Comparison of ENCODE assay signal across 8 cellular contexts in genomic region chr13:41193919-41194824, GRCh38. TPM values are rescaled to one million over a fixed set of nuclear protein-coding genes. Genes with fewer than 3 reads are reported as not detected.
DNase-seq lines count a peak whose midpoint lies in the region; ATAC-seq and TF ChIP-seq lines count a peak whose summit lies in the region.

A gene with protein sequence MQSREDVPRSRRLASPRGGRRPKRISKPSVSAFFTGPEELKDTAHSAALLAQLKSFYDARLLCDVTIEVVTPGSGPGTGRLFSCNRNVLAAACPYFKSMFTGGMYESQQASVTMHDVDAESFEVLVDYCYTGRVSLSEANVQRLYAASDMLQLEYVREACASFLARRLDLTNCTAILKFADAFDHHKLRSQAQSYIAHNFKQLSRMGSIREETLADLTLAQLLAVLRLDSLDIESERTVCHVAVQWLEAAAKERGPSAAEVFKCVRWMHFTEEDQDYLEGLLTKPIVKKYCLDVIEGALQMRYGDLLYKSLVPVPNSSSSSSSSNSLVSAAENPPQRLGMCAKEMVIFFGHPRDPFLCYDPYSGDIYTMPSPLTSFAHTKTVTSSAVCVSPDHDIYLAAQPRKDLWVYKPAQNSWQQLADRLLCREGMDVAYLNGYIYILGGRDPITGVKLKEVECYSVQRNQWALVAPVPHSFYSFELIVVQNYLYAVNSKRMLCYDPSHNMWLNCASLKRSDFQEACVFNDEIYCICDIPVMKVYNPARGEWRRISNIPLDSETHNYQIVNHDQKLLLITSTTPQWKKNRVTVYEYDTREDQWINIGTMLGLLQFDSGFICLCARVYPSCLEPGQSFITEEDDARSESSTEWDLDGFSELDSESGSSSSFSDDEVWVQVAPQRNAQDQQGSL (minus strand): TSS chr13:41194569. CDS start chr13:41194257, 312 bp downstream.

- ATAC-seq in GM21737 (IDR thresholded peaks at IDR 0.05; ENCODE audit: unreplicated experiment) = peak; percentile 97

- peaks cover 46% of the 10 kb centered on the region for H3K4me1 Mint-ChIP-seq in activated T-cell treated with anti-CD3 and anti-CD28 coated beads, Interleukin-2, amount 50 U/mL, for 24 hours (ENCODE audit: low read depth)

- no peaks in the 10 kb centered on the region for H3K27me3 Mint-ChIP-seq in activated T-cell treated with anti-CD3 and anti-CD28 coated beads, Interleukin-2, amount 50 U/mL, for 24 hours

- peak within 1 kb of the TSS; percentile 84 for H3K4me3 Mint-ChIP-seq in activated T-cell treated with anti-CD3 and anti-CD28 coated beads, Interleukin-2, amount 50 U/mL, for 24 hours

- DNase-seq in DMS79 (lab: John Stamatoyannopoulos, UW) = peak; percentile 81
- peak; percentile 79 for DNase-seq in KG1 (lab: John Stamatoyannopoulos, UW)
- peak; percentile 96 for DNase-seq in activated T-cell treated with anti-CD3 and anti-CD28 coated beads, Interleukin-2, amount 50 U/mL, for 24 hours
- DNase-seq in erythroblast (lab: John Stamatoyannopoulos, UW) = peak; percentile 93 to 94
- DNase-seq in mucosa of gallbladder (ENCODE audit: low spot score) = peak; percentile 92
- DNase-seq in stimulated activated CD8-positive, alpha-beta memory T cell treated with anti-CD3 and anti-CD28 coated beads, Interleukin-4, amount 100 ng/mL, for 24 hours (ENCODE audit: low read depth) = peak; percentile 93

- H3K27ac Mint-ChIP-seq in activated T-cell treated with anti-CD3 and anti-CD28 coated beads, Interleukin-2, amount 50 U/mL, for 24 hours = peak within 1 kb of the TSS; percentile 95

- H3K36me3 Mint-ChIP-seq in activated T-cell treated with anti-CD3 and anti-CD28 coated beads, Interleukin-2, amount 50 U/mL, for 24 hours (ENCODE audit: low read depth) = peaks cover 29% of the 10 kb centered on the region

- no peaks in the 10 kb centered on the region for H3K9me3 Mint-ChIP-seq in activated T-cell treated with anti-CD3 and anti-CD28 coated beads, Interleukin-2, amount 50 U/mL, for 24 hours

- TF ChIP-seq POLR2A in erythroblast (IDR thresholded peaks at IDR 0.05; ENCODE audit: low read length) = peak; percentile 73

TF ChIP-seq in PFSK-1, 5 proteins besides CTCF, POLR2A, EP300 and RAD21:
- TF ChIP-seq SIN3A (IDR thresholded peaks at IDR 0.05; ENCODE audit: borderline replicate concordance, insufficient read depth, low read length) (0 out of 2 replicates have a peak, but pooled peaks have one; percentile 48), POLR2AphosphoS5 (IDR thresholded peaks at IDR 0.05; ENCODE audit: low read depth, low read length) (peak; percentile 66), FOXP2 (optimal IDR thresholded peaks at IDR 0.05; ENCODE audit: borderline replicate concordance, extremely low read depth, extremely low read length, insufficient read depth) (no peak), TAF1 (IDR thresholded peaks at IDR 0.05; ENCODE audit: borderline replicate concordance, insufficient read depth, low read length) (no peak; the same call in 1 of the 2 replicates)
- TF ChIP-seq, protein P1, sequence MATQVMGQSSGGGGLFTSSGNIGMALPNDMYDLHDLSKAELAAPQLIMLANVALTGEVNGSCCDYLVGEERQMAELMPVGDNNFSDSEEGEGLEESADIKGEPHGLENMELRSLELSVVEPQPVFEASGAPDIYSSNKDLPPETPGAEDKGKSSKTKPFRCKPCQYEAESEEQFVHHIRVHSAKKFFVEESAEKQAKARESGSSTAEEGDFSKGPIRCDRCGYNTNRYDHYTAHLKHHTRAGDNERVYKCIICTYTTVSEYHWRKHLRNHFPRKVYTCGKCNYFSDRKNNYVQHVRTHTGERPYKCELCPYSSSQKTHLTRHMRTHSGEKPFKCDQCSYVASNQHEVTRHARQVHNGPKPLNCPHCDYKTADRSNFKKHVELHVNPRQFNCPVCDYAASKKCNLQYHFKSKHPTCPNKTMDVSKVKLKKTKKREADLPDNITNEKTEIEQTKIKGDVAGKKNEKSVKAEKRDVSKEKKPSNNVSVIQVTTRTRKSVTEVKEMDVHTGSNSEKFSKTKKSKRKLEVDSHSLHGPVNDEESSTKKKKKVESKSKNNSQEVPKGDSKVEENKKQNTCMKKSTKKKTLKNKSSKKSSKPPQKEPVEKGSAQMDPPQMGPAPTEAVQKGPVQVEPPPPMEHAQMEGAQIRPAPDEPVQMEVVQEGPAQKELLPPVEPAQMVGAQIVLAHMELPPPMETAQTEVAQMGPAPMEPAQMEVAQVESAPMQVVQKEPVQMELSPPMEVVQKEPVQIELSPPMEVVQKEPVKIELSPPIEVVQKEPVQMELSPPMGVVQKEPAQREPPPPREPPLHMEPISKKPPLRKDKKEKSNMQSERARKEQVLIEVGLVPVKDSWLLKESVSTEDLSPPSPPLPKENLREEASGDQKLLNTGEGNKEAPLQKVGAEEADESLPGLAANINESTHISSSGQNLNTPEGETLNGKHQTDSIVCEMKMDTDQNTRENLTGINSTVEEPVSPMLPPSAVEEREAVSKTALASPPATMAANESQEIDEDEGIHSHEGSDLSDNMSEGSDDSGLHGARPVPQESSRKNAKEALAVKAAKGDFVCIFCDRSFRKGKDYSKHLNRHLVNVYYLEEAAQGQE (IDR thresholded peaks at IDR 0.05; ENCODE audit: insufficient read depth in 1 of 2, low read depth in 2 of 2, low read length in 2 of 2) = no peak
TF ChIP-seq in PFSK-1: peak in this region for 2.

RNA-seq across cellular contexts. Expression of the gene that starts here (rescaled TPM):
- 2.4 TPM for polyA plus RNA-seq in PFSK-1 (2012; ENCODE audit: insufficient read length, low read depth)
- 11.3 TPM for total RNA-seq in mucosa of gallbladder

Comparison
In these comparisons a context has a peak if more than half of its experiments do, and no peak if none do; other contexts are left out.
1. Peak in every context shown above with its lines: DNase-seq and ATAC-seq.